7 cellular contexts compared by ENCODE assay signal in genomic region chr12:57129311-57130288, GRCh38. TPM values are rescaled to one million over a fixed set of nuclear protein-coding genes. Genes with fewer than 3 reads are reported as not detected.
A peak's percentile ranks its signal among the peaks of the same experiment; 100 is the strongest.
DNase-seq lines count a peak whose midpoint lies in the region; ATAC-seq and TF ChIP-seq lines count a peak whose summit lies in the region.
"Had no signal": no experiment of that assay in that cellular context is flagged by ENCODE, and none has a peak within 500 bp of the region (broad histone marks: within the 10 kb centered on the region; RNA-seq: fewer than 3 reads in every experiment).

No MANE protein-coding gene starts in this region.

- TF ChIP-seq CTCF in prostate gland (IDR thresholded peaks at IDR 0.05), result no peak

- TF ChIP-seq POLR2A in prostate gland (IDR thresholded peaks at IDR 0.05), result no peak

- H3K4me3 ChIP-seq in MG63 (peak overlapping the region; percentile 96), prostate gland (peak overlapping the region; percentile 60 to 83)

- 7% methylated on average over 12 of the region's 12 CpGs for WGBS in prostate gland

- CTCF ChIA-PET in HEK293T (lab: Yijun Ruan, JAX), result interaction anchor here (0.7 to 1.8 kb wide), 5 partner anchors 14 to 46 kb away, joined by 3 to 8 read pairs (median 6); partner anchors contain the start of gene STAT6

- POLR2A ChIA-PET in HEK293T (lab: Yijun Ruan, JAX), result interaction anchor here (0.8 to 3.1 kb wide), 3 partner anchors 18 to 101 kb away, joined by 3 to 22 read pairs (median 17); partner anchors contain the start of gene STAT6

- no peak for ATAC-seq in GM21737 (IDR thresholded peaks at IDR 0.05; ENCODE audit: unreplicated experiment)

- H3K36me3 ChIP-seq in MG63 (peaks cover 23% of the 10 kb centered on the region), prostate gland (no peaks in the 10 kb centered on the region)

- H3K4me1 ChIP-seq in prostate gland (replicated peaks), result no peaks in the 10 kb centered on the region

- DNase-seq in MG63, result no peak
- DNase-seq in ecto neural progenitor cell (ENCODE audit: low spot score), result peak; percentile 67
- no peak for DNase-seq in prostate gland (ENCODE audit: low spot score)
- no peak for DNase-seq in HEK293T (ENCODE audit: extremely low spot score)
- DNase-seq in stimulated activated CD4-positive, alpha-beta T cell treated with anti-CD3 and anti-CD28 coated beads, Interleukin-4, amount 100 ng/mL, for 4 hours, result no peak

- H3K27ac ChIP-seq in prostate gland, result peak overlapping the region; percentile 94 to 99

- H3K9me3 ChIP-seq in MG63 (no peaks in the 10 kb centered on the region), prostate gland (no peaks in the 10 kb centered on the region)

- H3K27me3 ChIP-seq in MG63, result no peaks in the 10 kb centered on the region
- no peaks in the 10 kb centered on the region for H3K27me3 ChIP-seq in prostate gland (replicated peaks; ENCODE audit: insufficient read depth)

- intact Hi-C loops in prostate gland (cut with DNase I), result loop anchor here (1.0 kb wide), 1 partner anchor 22 kb away; no protein-coding TSS in a partner anchor

TF ChIP-seq in HEK293T, 16 proteins besides CTCF, POLR2A, EP300 and RAD21:
- TF ChIP-seq BHLHE40 (IDR thresholded peaks at IDR 0.05; ENCODE audit: borderline replicate concordance), result no peak
- no peak for TF ChIP-seq LEF1 (IDR thresholded peaks at IDR 0.05; ENCODE audit: borderline replicate concordance)
- no peak for TF ChIP-seq FOXA1 (IDR thresholded peaks at IDR 0.05)
- TF ChIP-seq ELF4 (IDR thresholded peaks at IDR 0.05), result no peak
- no peak for TF ChIP-seq L3MBTL2 (conservative IDR thresholded peaks at IDR 0.05)
- TF ChIP-seq FOXM1 (IDR thresholded peaks at IDR 0.05; ENCODE audit: borderline replicate concordance), result no peak
- no peak for TF ChIP-seq HDGF (IDR thresholded peaks at IDR 0.05; ENCODE audit: borderline replicate concordance)
- TF ChIP-seq TARDBP (IDR thresholded peaks at IDR 0.05), result no peak
- TF ChIP-seq SP1 (IDR thresholded peaks at IDR 0.05), result no peak
- no peak for TF ChIP-seq NFRKB (IDR thresholded peaks at IDR 0.05)
- no peak for TF ChIP-seq ZNF384 (IDR thresholded peaks at IDR 0.05)
- TF ChIP-seq CTBP1 (IDR thresholded peaks at IDR 0.05; ENCODE audit: borderline replicate concordance), result no peak
- no peak for TF ChIP-seq SUZ12 (IDR thresholded peaks at IDR 0.05)
- TF ChIP-seq, protein P1, sequence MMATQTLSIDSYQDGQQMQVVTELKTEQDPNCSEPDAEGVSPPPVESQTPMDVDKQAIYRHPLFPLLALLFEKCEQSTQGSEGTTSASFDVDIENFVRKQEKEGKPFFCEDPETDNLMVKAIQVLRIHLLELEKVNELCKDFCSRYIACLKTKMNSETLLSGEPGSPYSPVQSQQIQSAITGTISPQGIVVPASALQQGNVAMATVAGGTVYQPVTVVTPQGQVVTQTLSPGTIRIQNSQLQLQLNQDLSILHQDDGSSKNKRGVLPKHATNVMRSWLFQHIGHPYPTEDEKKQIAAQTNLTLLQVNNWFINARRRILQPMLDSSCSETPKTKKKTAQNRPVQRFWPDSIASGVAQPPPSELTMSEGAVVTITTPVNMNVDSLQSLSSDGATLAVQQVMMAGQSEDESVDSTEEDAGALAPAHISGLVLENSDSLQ (IDR thresholded peaks at IDR 0.05), result no peak
- TF ChIP-seq FOXK2 (IDR thresholded peaks at IDR 0.05), result no peak
- no peak for TF ChIP-seq ARNT (IDR thresholded peaks at IDR 0.05)
TF ChIP-seq in HEK293T: peak in this region for 0.

RNA-seq across cellular contexts. Expression of gene LRP1, which starts 1.3 kb away (rescaled TPM):
- total RNA-seq in MG63 (2014; rRNA removed; shearing (Covaris generic); ENCODE audit: low replicate concordance), result 29.1 and 39.0 TPM in 2 replicates
- 100 to 1,000 TPM in 1 of 2 donors, 10 to 100 TPM in 1; 53.5 to 198 TPM for total RNA-seq in prostate gland

RNA-seq across cellular contexts. Expression of gene LRP1-AS, which starts 17.8 kb away (rescaled TPM):
- not detected in 2 replicates for total RNA-seq in MG63 (2014; rRNA removed; shearing (Covaris generic); ENCODE audit: low replicate concordance)
- not detected for total RNA-seq in prostate gland
- total RNA-seq: M059J had no signal

RNA-seq across cellular contexts. Expression of gene STAT6, which starts 18.4 kb away (rescaled TPM):
- total RNA-seq in MG63 (2014; rRNA removed; shearing (Covaris generic); ENCODE audit: low replicate concordance), result 53.6 and 59.7 TPM in 2 replicates
- 100 to 1,000 TPM; 124 to 237 TPM for total RNA-seq in prostate gland
- total RNA-seq: M059J had no signal

RNA-seq across cellular contexts. Expression of gene NAB2, which starts 40.7 kb away (rescaled TPM):
- total RNA-seq in MG63 (2014; rRNA removed; shearing (Covaris generic); ENCODE audit: low replicate concordance), result 28.7 and 45.1 TPM in 2 replicates
- 10 to 100 TPM; 19.0 to 65.5 TPM for total RNA-seq in prostate gland

RNA-seq across cellular contexts. Expression of gene NEMP1, which starts 51.0 kb away (rescaled TPM):
- 14.6 and 14.9 TPM in 2 replicates for total RNA-seq in MG63 (2014; rRNA removed; shearing (Covaris generic); ENCODE audit: low replicate concordance)
- 10 to 100 TPM; 10.8 to 13.0 TPM for total RNA-seq in prostate gland
